In the genomic region with DNA sequence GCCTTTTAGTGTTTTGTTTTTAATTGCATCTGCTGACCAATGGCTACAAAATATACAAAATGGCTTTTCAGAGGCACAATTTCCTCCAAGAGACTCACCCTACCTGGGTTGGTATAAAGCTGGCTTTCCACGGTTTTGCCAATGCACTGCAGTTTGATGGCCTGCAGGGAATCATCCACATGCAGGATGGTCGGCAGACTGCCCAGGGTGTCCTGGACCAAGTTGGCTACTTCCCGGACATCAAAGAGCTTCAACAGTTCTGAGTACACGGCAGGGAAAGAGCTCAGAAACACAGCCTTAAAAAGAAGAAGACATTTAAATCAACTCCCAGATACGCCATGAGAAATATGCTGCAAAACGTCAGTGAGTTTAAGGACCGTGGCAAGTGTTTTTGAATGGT, we compare ENCODE assay signal across 22 cellular contexts.
DNase-seq lines count a peak whose midpoint lies in the region; ATAC-seq, FAIRE-seq and TF ChIP-seq lines count a peak whose summit lies in the region.
"Had no signal": no experiment of that assay in that cellular context is flagged by ENCODE, and none has a peak within 500 bp of the region (broad histone marks: within the 10 kb centered on the region; RNA-seq: fewer than 3 reads in every experiment).

No MANE protein-coding gene starts in this region.

- no TSS peak for BruUV-seq in K562 (replicated peaks; lab: Mats Ljungman, UMichigan)

- 0% methylated on average over 7 of the region's 7 CpGs for WGBS in K562 (ENCODE audit: insufficient coverage, low coverage, missing lambda C conversion rate)

- H3K4me2 ChIP-seq in K562 (ENCODE audit: insufficient read depth, low read length) = no peak overlapping the region
- H3K4me2 ChIP-seq: BLaER1 had no signal

- FAIRE-seq in K562 (lab: Jason Lieb, UNC) = peak; percentile 29
- FAIRE-seq: A204.1, GM12878, H1 had no signal

- TF ChIP-seq EP300 in K562 (IDR thresholded peaks at IDR 0.05; ENCODE audit: low read length) = no peak

- no peak for TF ChIP-seq CTCF in K562 (IDR thresholded peaks at IDR 0.05 in 2 of 3, conservative IDR thresholded peaks at IDR 0.05 in 1 of 3; ENCODE audit: insufficient read depth in 2 of 3, low read depth in 1 of 3, low read length in 3 of 3)

- no peak for TF ChIP-seq RAD21 in K562 (CRISPR knock-in tag; conservative IDR thresholded peaks at IDR 0.05 in 1 of 2, IDR thresholded peaks at IDR 0.05 in 1 of 2)

- no peaks in the 10 kb centered on the region for H3K4me1 ChIP-seq in K562 (replicated peaks in 1 of 2; ENCODE audit: control insufficient read depth in 2 of 2, insufficient read depth in 2 of 2, low read length in 2 of 2)
- H3K4me1 ChIP-seq in muscle layer of colon (ENCODE audit: insufficient read depth, low read length) = peaks cover 10% of the 10 kb centered on the region
- H3K4me1 ChIP-seq: BLaER1, Caco-2 had no signal

- CTCF ChIA-PET in K562 (lab: Yijun Ruan, JAX; ENCODE audit: low intra/inter-chr PET ratio) = no interaction called here

- H3K9me3 ChIP-seq in K562 (replicated peaks; ENCODE audit: control insufficient read depth, insufficient read depth, low read depth, low read length) (no peaks in the 10 kb centered on the region), muscle layer of colon (ENCODE audit: low read length) (no peaks in the 10 kb centered on the region)
- H3K9me3 ChIP-seq: BLaER1, Caco-2 had no signal

- no peak overlapping the region for H2AFZ ChIP-seq in K562 (ENCODE audit: low read depth, low read length)

- POLR2A ChIA-PET in K562 (lab: Yijun Ruan, JAX) = no interaction called here

- no peak overlapping the region for H3K4me3 ChIP-seq in K562
- H3K4me3 ChIP-seq in muscle layer of colon (ENCODE audit: low read depth in 1 of 2, low read length in 2 of 2) = no peak overlapping the region
- H3K4me3 ChIP-seq: BLaER1, GM12878 had no signal

- intact Hi-C loops in K562 (cut with micrococcal nuclease) = loop anchor here (10.0 kb wide), 1 partner anchor 562 kb away; no protein-coding TSS in a partner anchor

- H3K27me3 ChIP-seq in K562 (ENCODE audit: control insufficient read depth in 2 of 2, insufficient read depth in 2 of 2, low read length in 2 of 2) (peaks cover 4 to 8% of the 10 kb centered on the region in 2 experiments; a peak in 3 of 5 replicates), muscle layer of colon (ENCODE audit: control insufficient read depth in 1 of 2, insufficient read depth in 2 of 2, low read length in 2 of 2) (no peaks in the 10 kb centered on the region)
- H3K27me3 ChIP-seq: BLaER1 had no signal

- H3K27ac ChIP-seq in K562 (ENCODE audit: extremely low read depth, low read depth, low read length) = no peak overlapping the region
- H3K27ac ChIP-seq in muscle layer of colon (ENCODE audit: low read depth, low read length) = peak overlapping the region; percentile 23
- H3K27ac ChIP-seq: 22Rv1, BLaER1, C4-2B had no signal

- H3K9me1 ChIP-seq in K562 (ENCODE audit: control insufficient read depth, insufficient read depth, low read length) = no peaks in the 10 kb centered on the region

- no peaks in the 10 kb centered on the region for H4K20me1 ChIP-seq in K562 (replicated peaks; ENCODE audit: control insufficient read depth, insufficient read depth, low read length)
- H4K20me1 ChIP-seq: BLaER1 had no signal

- peak; percentile 76 for DNase-seq in G401 (ENCODE audit: low spot score)
- no peak for DNase-seq in K562 (ENCODE audit: extremely low read depth in 1 of 4, low spot score in 3 of 4)
- DNase-seq in cerebellum (ENCODE audit: low spot score) = peak; percentile 24
- no peak for DNase-seq in globus pallidus (ENCODE audit: low spot score)
- DNase-seq in OCI-M2 (lab: John Stamatoyannopoulos, UW; ENCODE audit: unreplicated experiment) = no peak
- no peak for DNase-seq in SIG-M5 (lab: John Stamatoyannopoulos, UW)
- DNase-seq: Caco-2; CD4-positive, CD25-positive, alpha-beta regulatory T cell; CD8-positive, alpha-beta T cell; DMS153; DND-41; GDM1; H7; HCEC 1CT had no signal

- H3K9ac ChIP-seq in K562 (ENCODE audit: insufficient read depth in 1 of 2, low read depth in 2 of 2, low read length in 2 of 2) (no peak overlapping the region), muscle layer of colon (ENCODE audit: low read length) (no peak overlapping the region)
- H3K9ac ChIP-seq: BLaER1 had no signal

- no peaks in the 10 kb centered on the region for H3K79me2 ChIP-seq in K562 (ENCODE audit: control insufficient read depth, insufficient read depth, low read length)

- no peaks in the 10 kb centered on the region for H3K36me3 ChIP-seq in K562 (ENCODE audit: control insufficient read depth, insufficient read depth, low read length)
- H3K36me3 ChIP-seq in muscle layer of colon (ENCODE audit: insufficient read depth, low read length) = no peaks in the 10 kb centered on the region
- H3K36me3 ChIP-seq: BLaER1 had no signal

- TF ChIP-seq POLR2A in K562 (conservative IDR thresholded peaks at IDR 0.05) = no peak

- no peak for ATAC-seq in K562
- ATAC-seq in HG03571 (IDR thresholded peaks at IDR 0.05; ENCODE audit: unreplicated experiment) = no peak
- ATAC-seq: CD8-positive, alpha-beta T cell; GM12878 had no signal

- in situ Hi-C loops in G401 (cut with HindIII; ENCODE audit: low sequenced_read_pairs) = no loop called here
- in situ Hi-C loops in K562 (cut with MboI) = no loop called here

TF ChIP-seq in K562, 482 proteins besides CTCF, POLR2A, EP300 and RAD21:
- no peak for TF ChIP-seq CHD4 (IDR thresholded peaks at IDR 0.05; ENCODE audit: insufficient read depth, insufficient replicate concordance, low read depth, low read length, poor library complexity, severe bottlenecking)

Comparison
In these comparisons a context has a peak if more than half of its experiments do, and no peak if none do; other contexts are left out.
1. DNase-seq: peak in G401 (single experiment) and cerebellum (single experiment); none in K562 (0 of 4), globus pallidus (single experiment), OCI-M2 (single experiment) and SIG-M5 (single experiment).